Comparison of ENCODE assay signal across 17 cellular contexts in genomic region chr7:158259141-158259540, GRCh38.
DNase-seq lines count a peak whose midpoint lies in the region; ATAC-seq and TF ChIP-seq lines count a peak whose summit lies in the region.
"Had no signal": no experiment of that assay in that cellular context is flagged by ENCODE, and none has a peak within 500 bp of the region (broad histone marks: within the 10 kb centered on the region; RNA-seq: fewer than 3 reads in every experiment).

No MANE protein-coding gene starts in this region.

- no peak overlapping the region for H3K4me3 Mint-ChIP-seq in endodermal cell
- H3K4me3 Mint-ChIP-seq: CD4-positive, CD25-positive, alpha-beta regulatory T cell; CD8-positive, alpha-beta T cell; GM23338; H9 had no signal

- H4K20me1 ChIP-seq in osteoblast (ENCODE audit: insufficient read depth, low read length), result no peaks in the 10 kb centered on the region

- H3K4me1 ChIP-seq in HUES64 (ENCODE audit: insufficient read depth, low read length) (no peaks in the 10 kb centered on the region), endodermal cell (ENCODE audit: control insufficient read depth, insufficient read depth, low read length) (no peaks in the 10 kb centered on the region), osteoblast (ENCODE audit: insufficient read depth, low read length) (no peaks in the 10 kb centered on the region)

- no peaks in the 10 kb centered on the region for H3K4me1 Mint-ChIP-seq in endodermal cell
- H3K4me1 Mint-ChIP-seq: CD4-positive, CD25-positive, alpha-beta regulatory T cell; GM23338 had no signal

- no peak overlapping the region for H3K9ac ChIP-seq in HUES64 (ENCODE audit: low read depth, low read length)
- no peak overlapping the region for H3K9ac ChIP-seq in endodermal cell (ENCODE audit: extremely low read depth, low read length, poor library complexity, severe bottlenecking)

- H3K27ac Mint-ChIP-seq in endodermal cell, result no peak overlapping the region
- H3K27ac Mint-ChIP-seq: CD4-positive, CD25-positive, alpha-beta regulatory T cell; CD8-positive, alpha-beta T cell; GM23338 had no signal

- H3K79me2 ChIP-seq in osteoblast (ENCODE audit: insufficient read depth, low read length), result no peaks in the 10 kb centered on the region

- TF ChIP-seq CTCF in endodermal cell (conservative IDR thresholded peaks at IDR 0.05) (no peak), osteoblast (IDR thresholded peaks at IDR 0.05; ENCODE audit: extremely low read depth, low read depth, low read length) (no peak)

- no peaks in the 10 kb centered on the region for H3K27me3 Mint-ChIP-seq in endodermal cell (ENCODE audit: insufficient read depth)
- H3K27me3 Mint-ChIP-seq: CD4-positive, CD25-positive, alpha-beta regulatory T cell had no signal

- peaks cover 95% of the 10 kb centered on the region for H3K9me3 ChIP-seq in HUES64 (ENCODE audit: insufficient read depth, low read depth, low read length)
- H3K9me3 ChIP-seq in endodermal cell (ENCODE audit: control insufficient read depth, low read length), result peaks cover 90% of the 10 kb centered on the region
- peaks cover 2% of the 10 kb centered on the region for H3K9me3 ChIP-seq in osteoblast (ENCODE audit: low read depth, low read length)

- no peak for ATAC-seq in HG03342 (IDR thresholded peaks at IDR 0.05; ENCODE audit: unreplicated experiment)
- ATAC-seq: CD8-positive, alpha-beta T cell; GM12878; GM23338; HCT116 had no signal

- H3K4me2 ChIP-seq in osteoblast (ENCODE audit: insufficient read depth, low read length), result no peak overlapping the region
- H3K4me2 ChIP-seq: GM23338 had no signal

- H3K4me3 ChIP-seq in HUES64 (ENCODE audit: low read length), result 0 out of 2 replicates have a peak overlapping the region, but pooled peaks have one; percentile 13
- H3K4me3 ChIP-seq in endodermal cell (ENCODE audit: low read length), result peak overlapping the region; percentile 23
- no peak overlapping the region for H3K4me3 ChIP-seq in osteoblast (ENCODE audit: insufficient read depth, low read length)
- H3K4me3 ChIP-seq: GM12878, GM23338 had no signal

- H3K27me3 ChIP-seq in HUES64 (ENCODE audit: insufficient read depth, low read length) (no peaks in the 10 kb centered on the region), endodermal cell (ENCODE audit: control insufficient read depth, insufficient read depth, low read length, poor library complexity, severe bottlenecking) (no peaks in the 10 kb centered on the region), osteoblast (ENCODE audit: insufficient read depth, low read length) (no peaks in the 10 kb centered on the region)

- no peaks in the 10 kb centered on the region for H3K36me3 Mint-ChIP-seq in endodermal cell (ENCODE audit: low read depth)
- H3K36me3 Mint-ChIP-seq: CD4-positive, CD25-positive, alpha-beta regulatory T cell; CD8-positive, alpha-beta T cell had no signal

- H3K36me3 ChIP-seq in HUES64 (ENCODE audit: insufficient read depth, low read length) (no peaks in the 10 kb centered on the region), endodermal cell (ENCODE audit: control insufficient read depth, insufficient read depth, low read length) (no peaks in the 10 kb centered on the region), osteoblast (ENCODE audit: insufficient read depth, low read length) (no peaks in the 10 kb centered on the region)

- no peak overlapping the region for H2AFZ ChIP-seq in osteoblast (ENCODE audit: low read length)
- H2AFZ ChIP-seq: GM23338 had no signal

- no peak overlapping the region for H3K27ac ChIP-seq in HUES64 (ENCODE audit: low read depth, low read length)
- no peak overlapping the region for H3K27ac ChIP-seq in endodermal cell (ENCODE audit: low read depth, low read length)
- H3K27ac ChIP-seq in osteoblast (ENCODE audit: low read depth, low read length), result no peak overlapping the region

- 94% methylated on average over 10 of the region's 10 CpGs for WGBS in HUES64
- WGBS in endodermal cell (ENCODE audit: insufficient coverage in 1 of 2, insufficient read length in 1 of 2), 2 experiments, result 90 to 96% methylated on average over 7 to 10 of the region's 10 CpGs

- DNase-seq in endodermal cell, result no peak
- DNase-seq in osteoblast (ENCODE audit: insufficient read length, low spot score, missing footprints), result peak; percentile 37
- DNase-seq in activated CD4-positive, alpha-beta T cell treated with anti-CD3 and anti-CD28 coated beads for 1 hour, result no peak
- DNase-seq in SKM-1 (lab: John Stamatoyannopoulos, UW; ENCODE audit: unreplicated experiment), result no peak
- DNase-seq: C1 segment of cervical spinal cord; CD4-positive, CD25-positive, alpha-beta regulatory T cell; CD8-positive, alpha-beta T cell; DMS 273 treated with DMSO at 0.1 percent for 48 hours; DMS79; EL; GDM1; H9 had no signal

- H3K9me3 Mint-ChIP-seq in endodermal cell, result no peaks in the 10 kb centered on the region
- H3K9me3 Mint-ChIP-seq: CD8-positive, alpha-beta T cell; H9 had no signal
